Comparison of ENCODE assay signal across 22 cellular contexts in the genomic region with DNA sequence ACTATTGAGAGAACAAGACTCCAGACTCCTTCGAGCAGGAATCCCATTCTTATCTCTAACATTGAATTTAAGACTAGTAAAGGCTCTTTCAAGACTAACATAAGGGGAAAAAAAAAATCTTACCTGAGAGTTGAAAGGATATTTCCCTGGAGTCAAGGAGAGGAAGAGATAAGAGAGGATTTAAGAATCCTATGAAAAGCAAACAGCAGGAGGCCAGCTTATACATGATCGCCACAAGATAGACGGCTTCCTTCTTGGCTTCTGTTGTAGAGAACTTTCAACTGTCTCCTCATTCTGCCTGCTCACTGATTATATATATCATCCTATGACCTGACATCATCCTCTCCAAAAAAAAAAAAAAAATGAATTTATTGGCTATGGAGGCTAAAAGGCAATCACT. TPM values are rescaled to one million over a fixed set of nuclear protein-coding genes. Genes with fewer than 3 reads are reported as not detected.
"Had no signal": no experiment of that assay in that cellular context is flagged by ENCODE, and none has a peak within 500 bp of the region (broad histone marks: within the 10 kb centered on the region; RNA-seq: fewer than 3 reads in every experiment).

A gene with protein sequence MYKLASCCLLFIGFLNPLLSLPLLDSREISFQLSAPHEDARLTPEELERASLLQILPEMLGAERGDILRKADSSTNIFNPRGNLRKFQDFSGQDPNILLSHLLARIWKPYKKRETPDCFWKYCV (minus strand): TSS at position 288 of the 400 bp plus-strand sequence. CDS start 62 bp downstream, at position 226.

- DNase-seq: activated CD4-positive, alpha-beta T cell treated with anti-CD3 and anti-CD28 coated beads for 36 hours; activated CD4-positive, alpha-beta T cell treated with anti-CD3 and anti-CD28 coated beads, Interleukin-2, amount 50 U/mL, for 48 hours; activated naive CD4-positive, alpha-beta T cell; activated naive CD8-positive, alpha-beta T cell treated with anti-CD3 and anti-CD28 coated beads for 36 hours; amniotic stem cell; effector CD4-positive, alpha-beta T cell; gastrocnemius medialis; head of caudate nucleus; kidney glomerular epithelial cell; natural killer cell; occipital lobe; posterior cingulate gyrus; retina; stimulated activated CD4-positive, alpha-beta T cell treated with anti-CD3 and anti-CD28 coated beads, Interleukin-1b, Interleukin-23, amount 100 ng/mL, for 48 hours; stimulated activated CD8-positive, alpha-beta memory T cell treated with anti-CD3 and anti-CD28 coated beads, Interleukin-4, amount 100 ng/mL, for 48 hours; stimulated activated naive CD4-positive, alpha-beta T cell; T1000 had no signal

- H3K9me3 Mint-ChIP-seq: activated naive CD8-positive, alpha-beta T cell treated with anti-CD3 and anti-CD28 coated beads for 36 hours; memory B cell; natural killer cell had no signal

- H3K4me3 ChIP-seq: gastrocnemius medialis had no signal

- H3K27me3 ChIP-seq: gastrocnemius medialis had no signal

- H3K27ac ChIP-seq: gastrocnemius medialis had no signal

- H3K36me3 Mint-ChIP-seq: activated naive CD8-positive, alpha-beta T cell treated with anti-CD3 and anti-CD28 coated beads for 36 hours; memory B cell; natural killer cell had no signal

- H3K4me1 ChIP-seq: gastrocnemius medialis had no signal

- ATAC-seq: activated CD4-positive, alpha-beta T cell treated with anti-CD3 and anti-CD28 coated beads for 36 hours; esophagus mucosa; gastrocnemius medialis; natural killer cell had no signal

- H3K4me3 Mint-ChIP-seq: activated CD4-positive, alpha-beta T cell treated with anti-CD3 and anti-CD28 coated beads for 36 hours; activated naive CD8-positive, alpha-beta T cell treated with anti-CD3 and anti-CD28 coated beads for 36 hours; memory B cell; natural killer cell had no signal

- H3K4me1 Mint-ChIP-seq: activated naive CD8-positive, alpha-beta T cell treated with anti-CD3 and anti-CD28 coated beads for 36 hours had no signal

- H3K36me3 ChIP-seq: gastrocnemius medialis had no signal

- H3K27ac Mint-ChIP-seq: activated CD4-positive, alpha-beta T cell treated with anti-CD3 and anti-CD28 coated beads for 36 hours; activated naive CD8-positive, alpha-beta T cell treated with anti-CD3 and anti-CD28 coated beads for 36 hours; memory B cell had no signal

- H3K9me3 ChIP-seq: gastrocnemius medialis had no signal

RNA-seq across cellular contexts. Expression of the gene that starts here (rescaled TPM):
- total RNA-seq: activated CD4-positive, alpha-beta T cell treated with anti-CD3 and anti-CD28 coated beads for 36 hours; cerebellum; esophagus mucosa; gastrocnemius medialis; occipital lobe; ureter had no signal
- polyA plus RNA-seq: liver had no signal
